11 cellular contexts compared by ENCODE assay signal in genomic region chr15:63900306-63900705, GRCh38.
"Had no signal": no experiment of that assay in that cellular context is flagged by ENCODE, and none has a peak within 500 bp of the region (broad histone marks: within the 10 kb centered on the region; RNA-seq: fewer than 3 reads in every experiment).

No MANE protein-coding gene starts in this region.

- H3K27ac Mint-ChIP-seq: activated B cell treated with CpG ODN at 0.5 μM for 24 hours; activated CD4-positive, alpha-beta T cell treated with anti-CD3 and anti-CD28 coated beads, Interleukin-2, amount 10 ng/mL, durations not matched to agents 7 days and 5 days; nephron had no signal

- DNase-seq: activated B cell treated with CpG ODN at 0.5 μM for 24 hours; activated CD4-positive, alpha-beta T cell treated with anti-CD3 and anti-CD28 coated beads, Interleukin-2, amount 10 ng/mL, durations not matched to agents 7 days and 5 days; activated effector memory CD4-positive, alpha-beta T cell treated with anti-CD3 and anti-CD28 coated beads, Interleukin-2, amount 50 U/mL, for 16 hours; left colon; stimulated activated CD4-positive, alpha-beta T cell treated with anti-CD3 and anti-CD28 coated beads, Interleukin-4, amount 100 ng/mL, for 1 hour; stimulated activated CD8-positive, alpha-beta memory T cell treated with anti-CD3 and anti-CD28 coated beads, Interleukin-4, amount 100 ng/mL, for 48 hours had no signal

- H3K4me3 Mint-ChIP-seq: activated B cell treated with CpG ODN at 0.5 μM for 24 hours; activated CD4-positive, alpha-beta T cell treated with anti-CD3 and anti-CD28 coated beads, Interleukin-2, amount 10 ng/mL, durations not matched to agents 7 days and 5 days; nephron had no signal

- ATAC-seq: esophagus mucosa, left colon had no signal

- H3K27me3 Mint-ChIP-seq: activated B cell treated with CpG ODN at 0.5 μM for 24 hours; activated CD4-positive, alpha-beta T cell treated with anti-CD3 and anti-CD28 coated beads, Interleukin-2, amount 10 ng/mL, durations not matched to agents 7 days and 5 days had no signal

- H3K9me3 Mint-ChIP-seq: activated B cell treated with CpG ODN at 0.5 μM for 24 hours, nephron had no signal

- H3K9me3 ChIP-seq: ascending aorta, SJSA1, tibial nerve had no signal
